In genomic region chr17:39676198-39676819, GRCh38 we compare ENCODE assay signal across 9 cellular contexts. TPM values are rescaled to one million over a fixed set of nuclear protein-coding genes. Genes with fewer than 3 reads are reported as not detected.
A peak's percentile ranks its signal among the peaks of the same experiment; 100 is the strongest.
DNase-seq lines count a peak whose midpoint lies in the region; ATAC-seq and TF ChIP-seq lines count a peak whose summit lies in the region.
"Had no signal": no experiment of that assay in that cellular context is flagged by ENCODE, and none has a peak within 500 bp of the region (broad histone marks: within the 10 kb centered on the region; RNA-seq: fewer than 3 reads in every experiment).

No MANE protein-coding gene starts in this region.

- H3K27me3 ChIP-seq in cardiac muscle cell: no peaks in the 10 kb centered on the region

- peak; percentile 43 for DNase-seq in DMS153 treated with DMSO at 0.1 percent for 48 hours (lab: John Stamatoyannopoulos, UW; ENCODE audit: unreplicated experiment)
- DNase-seq in cardiac muscle cell (ENCODE audit: low read depth in 1 of 2, low spot score in 1 of 2): peak; percentile 27 to 88
- peak; percentile 18 for DNase-seq in stimulated activated naive CD4-positive, alpha-beta T cell treated with Interleukin-2 at 50 U/mL for 16 hours (lab: John Stamatoyannopoulos, UW)
- DNase-seq in HCEC 1CT: no peak

- H3K36me3 Mint-ChIP-seq in IgD-negative memory B cell: peaks cover 2% of the 10 kb centered on the region

- no peaks in the 10 kb centered on the region for H3K9me3 Mint-ChIP-seq in IgD-negative memory B cell
- H3K9me3 Mint-ChIP-seq: dendritic cell treated with granulocyte-macrophage colony-stimulating factor and Interleukin-4, amounts not matched to agents 40 ng/mL and 50 ng/mL, for 4 days had no signal

- peak overlapping the region; percentile 54 for H3K27ac ChIP-seq in VCaP
- H3K27ac ChIP-seq in cardiac muscle cell: peak overlapping the region; percentile 98

- no peaks in the 10 kb centered on the region for H3K27me3 Mint-ChIP-seq in IgD-negative memory B cell

- H3K36me3 ChIP-seq in cardiac muscle cell: no peaks in the 10 kb centered on the region

- no peak for ATAC-seq in HG02840 (IDR thresholded peaks at IDR 0.05; ENCODE audit: low FRiP score, unreplicated experiment)
- ATAC-seq in GM18858 (IDR thresholded peaks at IDR 0.05; ENCODE audit: unreplicated experiment): no peak

- H3K9me3 ChIP-seq in cardiac muscle cell (ENCODE audit: low read depth): no peaks in the 10 kb centered on the region

- peak overlapping the region; percentile 19 to 97 (median 86) for H3K27ac Mint-ChIP-seq in IgD-negative memory B cell
- H3K27ac Mint-ChIP-seq: dendritic cell treated with granulocyte-macrophage colony-stimulating factor and Interleukin-4, amounts not matched to agents 40 ng/mL and 50 ng/mL, for 4 days had no signal

- peaks cover 57% of the 10 kb centered on the region for H3K4me1 ChIP-seq in cardiac muscle cell (ENCODE audit: low read depth)

- no peak for TF ChIP-seq CTCF in VCaP (conservative IDR thresholded peaks at IDR 0.05)
- no peak for TF ChIP-seq CTCF in cardiac muscle cell (IDR thresholded peaks at IDR 0.05; ENCODE audit: low read depth, low read length)

- peaks cover 41 to 46% (median 45%) of the 10 kb centered on the region in 3 donors for H3K4me1 Mint-ChIP-seq in IgD-negative memory B cell

- H3K4me3 Mint-ChIP-seq in IgD-negative memory B cell: peak overlapping the region in 3 of 4 donors; percentile 61 to 88 (median 88)
- H3K4me3 Mint-ChIP-seq: dendritic cell treated with granulocyte-macrophage colony-stimulating factor and Interleukin-4, amounts not matched to agents 40 ng/mL and 50 ng/mL, for 4 days had no signal

- H3K4me3 ChIP-seq in cardiac muscle cell: no peak overlapping the region

RNA-seq across cellular contexts. Expression of gene PNMT, which starts 8.1 kb away (rescaled TPM):
- polyA plus RNA-seq in IgD-negative memory B cell (not detected), cardiac muscle cell (11.9 and 14.7 TPM in 2 replicates)
- total RNA-seq in cardiac muscle cell: 21.0 and 27.2 TPM in 2 replicates

RNA-seq across cellular contexts. Expression of gene TCAP, which starts 11.2 kb away (rescaled TPM):
- polyA plus RNA-seq in IgD-negative memory B cell (not detected), cardiac muscle cell (105 and 133 TPM in 2 replicates)
- total RNA-seq in cardiac muscle cell: 61.5 and 79.1 TPM in 2 replicates

RNA-seq across cellular contexts. Expression of gene PGAP3, which starts 11.5 kb away (rescaled TPM):
- polyA plus RNA-seq in IgD-negative memory B cell: 15.6 TPM
- total RNA-seq in cardiac muscle cell: 22.5 and 34.2 TPM in 2 replicates
- polyA plus RNA-seq in cardiac muscle cell: 29.7 and 31.3 TPM in 2 replicates

RNA-seq across cellular contexts. Expression of gene ERBB2, which starts 23.6 kb away (rescaled TPM):
- polyA plus RNA-seq in IgD-negative memory B cell (0.79 TPM), cardiac muscle cell (194 and 235 TPM in 2 replicates)
- 293 and 310 TPM in 2 replicates for total RNA-seq in cardiac muscle cell

RNA-seq across cellular contexts. Expression of gene STARD3, which starts 39.4 kb away (rescaled TPM):
- polyA plus RNA-seq in IgD-negative memory B cell (35.7 TPM), cardiac muscle cell (47.9 and 62.6 TPM in 2 replicates)
- total RNA-seq in cardiac muscle cell: 67.1 and 84.1 TPM in 2 replicates

Comparison
In these comparisons a context has a peak if more than half of its experiments do, and no peak if none do; other contexts are left out.
1. RNA of gene PNMT, which starts 8.1 kb away (polyA plus RNA-seq): 11.9 to 14.7 TPM in cardiac muscle cell; not detected in IgD-negative memory B cell (single experiment); every median in the first group is over 10 times any median in the second.
2. RNA of gene TCAP, which starts 11.2 kb away (polyA plus RNA-seq): 105 to 133 TPM in cardiac muscle cell; not detected in IgD-negative memory B cell (single experiment); every median in the first group is over 100 times any median in the second.